Comparison of ENCODE assay signal across 36 cellular contexts in the genomic region with DNA sequence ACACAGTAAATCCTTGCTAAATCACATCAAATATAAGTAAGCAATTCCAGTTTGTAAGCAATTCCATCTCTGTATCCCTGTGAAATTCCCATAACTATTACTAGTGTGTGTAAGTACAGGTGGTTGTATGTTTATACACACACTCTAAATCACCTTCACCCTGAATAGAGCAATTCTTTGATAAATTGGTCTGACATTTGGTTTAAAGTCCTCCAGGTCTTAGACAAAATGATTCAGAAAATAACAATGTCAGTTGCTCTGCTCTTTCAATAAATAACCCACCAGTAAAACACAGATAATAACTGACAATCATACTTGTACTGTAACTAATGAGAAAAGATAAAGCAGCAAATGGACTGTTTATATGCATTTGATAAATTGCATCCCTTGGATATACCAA.
"Had no signal": no experiment of that assay in that cellular context is flagged by ENCODE, and none has a peak within 500 bp of the region (broad histone marks: within the 10 kb centered on the region; RNA-seq: fewer than 3 reads in every experiment).

No MANE protein-coding gene starts in this region.

- H3K9me3 Mint-ChIP-seq: activated B cell treated with CpG ODN at 0.5 μM for 24 hours; activated CD4-positive, alpha-beta memory T cell treated with anti-CD3 and anti-CD28 coated beads for 36 hours; activated CD4-positive, alpha-beta T cell treated with anti-CD3 and anti-CD28 coated beads, Interleukin-2, amount 10 ng/mL, durations not matched to agents 24 days and 14 days; activated CD8-positive, alpha-beta T cell treated with anti-CD3 and anti-CD28 coated beads for 36 hours; activated naive CD4-positive, alpha-beta T cell treated with anti-CD3 and anti-CD28 coated beads for 36 hours; activated naive CD4-positive, alpha-beta T cell treated with anti-CD3 and anti-CD28 coated beads, Interleukin-2, amount 50 U/mL, for 72 hours; activated naive CD8-positive, alpha-beta T cell treated with anti-CD3 and anti-CD28 coated beads for 36 hours; activated T-cell treated with anti-CD3 and anti-CD28 coated beads, Interleukin-2, amount 50 U/mL, for 4 hours; activated T-cell treated with anti-CD3 and anti-CD28 coated beads, Interleukin-2, amount 50 U/mL, for 72 hours; activated T-helper 1 cell treated with anti-CD3 and anti-CD28 coated beads, Interleukin-12 subunit alpha, Interleukin-12 subunit beta, Interleukin-2, Interleukin-4 antibody, amounts not matched to agents 30 ng/mL and 10 ng/mL and 1 ng/mL, durations not matched to agents 14 hours and 24 hours and 36 hours; activated T-helper 17 cell treated with anti-CD3 and anti-CD28 coated beads, Interleukin-2, amount 50 U/mL, for 72 hours; brain; central memory CD8-positive, alpha-beta T cell; T-helper 1 cell treated with Interleukin-12 subunit alpha and Interleukin-12 subunit beta and Interleukin-4 antibody, amounts not matched to agents 30 μg/mL and 1 μg/mL, for 36 hours; T-helper 2 cell treated with Interferon-gamma antibody and Interleukin-4, amounts not matched to agents 5 μg/mL and 100 μg/mL, for 36 hours had no signal

- H3K27ac Mint-ChIP-seq: activated B cell treated with CpG ODN at 0.5 μM for 24 hours; activated CD4-positive, alpha-beta memory T cell treated with anti-CD3 and anti-CD28 coated beads for 36 hours; activated CD4-positive, alpha-beta T cell treated with anti-CD3 and anti-CD28 coated beads, Interleukin-2, amount 10 ng/mL, durations not matched to agents 24 days and 14 days; activated CD8-positive, alpha-beta T cell treated with anti-CD3 and anti-CD28 coated beads for 36 hours; activated naive CD4-positive, alpha-beta T cell treated with anti-CD3 and anti-CD28 coated beads for 36 hours; activated naive CD4-positive, alpha-beta T cell treated with anti-CD3 and anti-CD28 coated beads, Interleukin-2, amount 50 U/mL, for 72 hours; activated naive CD8-positive, alpha-beta T cell treated with anti-CD3 and anti-CD28 coated beads for 36 hours; activated T-cell treated with anti-CD3 and anti-CD28 coated beads, Interleukin-2, amount 50 U/mL, for 72 hours; activated T-helper 1 cell treated with anti-CD3 and anti-CD28 coated beads, Interleukin-12 subunit alpha, Interleukin-12 subunit beta, Interleukin-2, Interleukin-4 antibody, amounts not matched to agents 30 ng/mL and 10 ng/mL and 1 ng/mL, durations not matched to agents 14 hours and 24 hours and 36 hours; activated T-helper 17 cell treated with anti-CD3 and anti-CD28 coated beads, Interleukin-2, amount 50 U/mL, for 72 hours; brain; T-helper 1 cell treated with Interleukin-12 subunit alpha and Interleukin-12 subunit beta and Interleukin-4 antibody, amounts not matched to agents 30 μg/mL and 1 μg/mL, for 36 hours; T-helper 2 cell treated with Interferon-gamma antibody and Interleukin-4, amounts not matched to agents 5 μg/mL and 100 μg/mL, for 36 hours had no signal

- DNase-seq: activated B cell treated with CpG ODN at 0.5 μM for 24 hours; activated CD4-positive, alpha-beta memory T cell treated with anti-CD3 and anti-CD28 coated beads for 36 hours; activated CD4-positive, alpha-beta T cell treated with anti-CD3 and anti-CD28 coated beads for 4 hours; activated CD4-positive, alpha-beta T cell treated with anti-CD3 and anti-CD28 coated beads, Interleukin-2, amount 10 ng/mL, durations not matched to agents 24 days and 14 days; activated CD4-positive, alpha-beta T cell treated with anti-CD3 and anti-CD28 coated beads, Interleukin-2, amount 50 U/mL, for 1 hour; activated CD4-positive, alpha-beta T cell treated with anti-CD3 and anti-CD28 coated beads, Interleukin-2, amount 50 U/mL, for 4 hours; activated CD4-positive, CD25-positive, alpha-beta regulatory T cell treated with anti-CD3 and anti-CD28 coated beads, Interleukin-2, amount 50 U/mL, for 72 hours; activated CD8-positive, alpha-beta memory T cell treated with anti-CD3 and anti-CD28 coated beads, Interleukin-2, amount 50 U/mL, for 4 hours; activated CD8-positive, alpha-beta T cell treated with anti-CD3 and anti-CD28 coated beads for 36 hours; activated effector memory CD4-positive, alpha-beta T cell treated with anti-CD3 and anti-CD28 coated beads, Interleukin-2, amount 50 U/mL, for 16 hours; activated gamma-delta T cell treated with Interleukin-2 at 50 U/mL for 16 hours; activated naive CD4-positive, alpha-beta T cell; activated naive CD4-positive, alpha-beta T cell treated with anti-CD3 and anti-CD28 coated beads for 36 hours; activated naive CD4-positive, alpha-beta T cell treated with anti-CD3 and anti-CD28 coated beads, Interleukin-2, amount 50 U/mL, for 16 hours; activated naive CD8-positive, alpha-beta T cell treated with anti-CD3 and anti-CD28 coated beads for 36 hours; activated T-cell treated with anti-CD3 and anti-CD28 coated beads for 4 hours; activated T-cell treated with anti-CD3 and anti-CD28 coated beads, Interleukin-2, amount 50 U/mL, for 1 hour; activated T-cell treated with anti-CD3 and anti-CD28 coated beads, Interleukin-2, amount 50 U/mL, for 4 hours; activated T-cell treated with anti-CD3 and anti-CD28 coated beads, Interleukin-2, amount 50 U/mL, for 72 hours; adrenal gland; amniotic stem cell; aorta; T-helper 1 cell; T-helper 2 cell; T-helper 9 cell had no signal

- H3K4me3 Mint-ChIP-seq: activated B cell treated with CpG ODN at 0.5 μM for 24 hours; activated CD4-positive, alpha-beta memory T cell treated with anti-CD3 and anti-CD28 coated beads for 36 hours; activated CD4-positive, alpha-beta T cell treated with anti-CD3 and anti-CD28 coated beads, Interleukin-2, amount 10 ng/mL, durations not matched to agents 24 days and 14 days; activated CD8-positive, alpha-beta T cell treated with anti-CD3 and anti-CD28 coated beads for 36 hours; activated naive CD4-positive, alpha-beta T cell treated with anti-CD3 and anti-CD28 coated beads for 36 hours; activated naive CD8-positive, alpha-beta T cell treated with anti-CD3 and anti-CD28 coated beads for 36 hours; activated T-cell treated with anti-CD3 and anti-CD28 coated beads, Interleukin-2, amount 50 U/mL, for 4 hours; activated T-cell treated with anti-CD3 and anti-CD28 coated beads, Interleukin-2, amount 50 U/mL, for 72 hours; activated T-helper 1 cell treated with anti-CD3 and anti-CD28 coated beads, Interleukin-12 subunit alpha, Interleukin-12 subunit beta, Interleukin-2, Interleukin-4 antibody, amounts not matched to agents 30 ng/mL and 10 ng/mL and 1 ng/mL, durations not matched to agents 14 hours and 24 hours and 36 hours; activated T-helper 17 cell treated with anti-CD3 and anti-CD28 coated beads, Interleukin-2, amount 50 U/mL, for 72 hours; brain; central memory CD8-positive, alpha-beta T cell; T-helper 1 cell treated with Interleukin-12 subunit alpha and Interleukin-12 subunit beta and Interleukin-4 antibody, amounts not matched to agents 30 μg/mL and 1 μg/mL, for 36 hours; T-helper 2 cell treated with Interferon-gamma antibody and Interleukin-4, amounts not matched to agents 5 μg/mL and 100 μg/mL, for 36 hours had no signal

- H3K36me3 Mint-ChIP-seq: activated CD4-positive, alpha-beta memory T cell treated with anti-CD3 and anti-CD28 coated beads for 36 hours; activated naive CD4-positive, alpha-beta T cell treated with anti-CD3 and anti-CD28 coated beads, Interleukin-2, amount 50 U/mL, for 72 hours; activated naive CD8-positive, alpha-beta T cell treated with anti-CD3 and anti-CD28 coated beads for 36 hours; brain had no signal

- H3K27ac ChIP-seq: adrenal gland, cardiac muscle cell, VCaP had no signal

- FAIRE-seq: bronchial epithelial cell, TTC549 had no signal

- H3K27me3 Mint-ChIP-seq: activated CD4-positive, alpha-beta T cell treated with anti-CD3 and anti-CD28 coated beads, Interleukin-2, amount 10 ng/mL, durations not matched to agents 24 days and 14 days; activated CD8-positive, alpha-beta T cell treated with anti-CD3 and anti-CD28 coated beads for 36 hours; brain had no signal

- H3K36me3 ChIP-seq: adrenal gland, cardiac muscle cell had no signal

- H3K27me3 ChIP-seq: adrenal gland had no signal

- H3K4me3 ChIP-seq: adrenal gland, cardiac muscle cell had no signal

- H3K9me3 ChIP-seq: adrenal gland had no signal

- H3K4me1 Mint-ChIP-seq: activated B cell treated with CpG ODN at 0.5 μM for 24 hours; activated CD4-positive, alpha-beta T cell treated with anti-CD3 and anti-CD28 coated beads, Interleukin-2, amount 10 ng/mL, durations not matched to agents 24 days and 14 days; activated naive CD8-positive, alpha-beta T cell treated with anti-CD3 and anti-CD28 coated beads for 36 hours; activated T-helper 17 cell treated with anti-CD3 and anti-CD28 coated beads, Interleukin-2, amount 50 U/mL, for 72 hours; central memory CD8-positive, alpha-beta T cell had no signal

- ATAC-seq: activated CD8-positive, alpha-beta T cell treated with anti-CD3 and anti-CD28 coated beads for 36 hours; activated naive CD4-positive, alpha-beta T cell treated with anti-CD3 and anti-CD28 coated beads, Interleukin-2, amount 50 U/mL, for 72 hours; activated T-cell treated with anti-CD3 and anti-CD28 coated beads, Interleukin-2, amount 50 U/mL, for 4 hours; activated T-cell treated with anti-CD3 and anti-CD28 coated beads, Interleukin-2, amount 50 U/mL, for 72 hours; activated T-helper 17 cell treated with anti-CD3 and anti-CD28 coated beads, Interleukin-2, amount 50 U/mL, for 72 hours had no signal
